Comparison of ENCODE assay signal across 8 cellular contexts in the genomic region with DNA sequence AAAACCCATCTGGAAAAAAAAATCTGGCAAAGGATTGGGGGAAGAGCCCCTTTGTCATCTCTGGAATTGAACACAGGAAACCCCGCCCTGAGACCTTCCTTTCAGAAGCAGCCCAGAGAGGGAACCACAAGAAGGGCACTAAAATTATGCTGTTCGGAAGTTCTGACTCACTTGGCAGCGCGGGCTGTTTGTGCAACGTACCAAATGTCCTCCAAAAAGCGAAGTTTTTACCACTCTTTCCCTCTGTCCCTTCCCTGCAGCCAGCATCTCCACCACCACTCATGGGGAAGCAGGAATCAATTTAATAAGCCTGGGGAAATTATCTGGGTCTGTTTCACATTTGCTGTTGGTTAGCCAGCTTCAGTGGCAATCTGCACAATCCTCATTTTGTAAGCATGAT. TPM values are rescaled to one million over a fixed set of nuclear protein-coding genes. Genes with fewer than 3 reads are reported as not detected.
DNase-seq lines count a peak whose midpoint lies in the region; ATAC-seq and TF ChIP-seq lines count a peak whose summit lies in the region.

No MANE protein-coding gene starts in this region.

- H2AFZ ChIP-seq in SK-N-SH (ENCODE audit: low read depth) = peak overlapping the region; percentile 21; the same call in 1 of the 2 replicates

- no peaks in the 10 kb centered on the region for H3K36me3 ChIP-seq in SK-N-SH (replicated peaks in 1 of 2; ENCODE audit: control insufficient read depth in 1 of 2, insufficient read depth in 2 of 2, low read length in 1 of 2)

- H3K4me3 ChIP-seq in SK-N-SH (ENCODE audit: low read depth in 2 of 2, low read length in 1 of 2) = no peak overlapping the region

- H4K20me1 ChIP-seq in SK-N-SH (ENCODE audit: insufficient read depth) = no peaks in the 10 kb centered on the region

- H3K79me2 ChIP-seq in SK-N-SH (ENCODE audit: insufficient read depth) = no peaks in the 10 kb centered on the region

- no peaks in the 10 kb centered on the region for H3K9me3 Mint-ChIP-seq in activated naive CD4-positive, alpha-beta T cell treated with anti-CD3 and anti-CD28 coated beads, Interleukin-2, amount 10 ng/mL, durations not matched to agents 7 days and 5 days
- H3K9me3 Mint-ChIP-seq in stimulated activated naive B cell treated with anti-CD40 and anti-IgM and Interleukin-4, amounts not matched to agents 10 μg/mL and 1 μg/mL and 100 μg/mL, for 72 hours = no peaks in the 10 kb centered on the region

- peak overlapping the region; percentile 63 for H3K4me3 Mint-ChIP-seq in activated naive CD4-positive, alpha-beta T cell treated with anti-CD3 and anti-CD28 coated beads, Interleukin-2, amount 10 ng/mL, durations not matched to agents 7 days and 5 days
- H3K4me3 Mint-ChIP-seq in stimulated activated naive B cell treated with anti-CD40 and anti-IgM and Interleukin-4, amounts not matched to agents 10 μg/mL and 1 μg/mL and 100 μg/mL, for 72 hours = peak overlapping the region; percentile 72 to 76

- ATAC-seq in left lobe of liver (no peak), HG03520 (IDR thresholded peaks at IDR 0.05; ENCODE audit: unreplicated experiment) (no peak)
- ATAC-seq in stimulated activated naive B cell treated with anti-CD40 and anti-IgM and Interleukin-4, amounts not matched to agents 10 μg/mL and 1 μg/mL and 100 μg/mL, for 72 hours (replicated peaks) = peak; percentile 23 to 37

- POLR2A ChIA-PET in SK-N-SH (lab: Yijun Ruan, JAX) = interaction anchor here (0.6 to 1.9 kb wide), 5 partner anchors 15 to 489 kb away, joined by 3 to 10 read pairs (median 4); a partner anchor contains a TSS

- H3F3A ChIP-seq in SK-N-SH (replicated peaks; ENCODE audit: insufficient read depth) = peaks cover 28% of the 10 kb centered on the region

- peak; percentile 41 for TF ChIP-seq POLR2A in GM19193 (IDR thresholded peaks at IDR 0.05; ENCODE audit: extremely low read depth, insufficient read depth, insufficient read length)

- no peaks in the 10 kb centered on the region for H3K9me2 ChIP-seq in SK-N-SH

- peak; percentile 47 to 77; a peak in 2 of 4 replicates for TF ChIP-seq EP300 in SK-N-SH (IDR thresholded peaks at IDR 0.05; ENCODE audit: borderline replicate concordance in 1 of 2, low read depth in 1 of 2, low read length in 1 of 2)

- TF ChIP-seq CTCF in SK-N-SH (IDR thresholded peaks at IDR 0.05) = no peak

- 7% methylated on average over 6 of the region's 6 CpGs for WGBS in SK-N-SH (ENCODE audit: low lambda C conversion rate)

- peaks cover 85% of the 10 kb centered on the region for H3K4me1 Mint-ChIP-seq in activated naive CD4-positive, alpha-beta T cell treated with anti-CD3 and anti-CD28 coated beads, Interleukin-2, amount 10 ng/mL, durations not matched to agents 7 days and 5 days
- peaks cover 58 to 76% of the 10 kb centered on the region in 2 donors for H3K4me1 Mint-ChIP-seq in stimulated activated naive B cell treated with anti-CD40 and anti-IgM and Interleukin-4, amounts not matched to agents 10 μg/mL and 1 μg/mL and 100 μg/mL, for 72 hours

- H3K9me3 ChIP-seq in SK-N-SH = no peaks in the 10 kb centered on the region

- peak overlapping the region; percentile 72 for H3K4me2 ChIP-seq in SK-N-SH

- peak overlapping the region; percentile 99 for H3K27ac Mint-ChIP-seq in activated naive CD4-positive, alpha-beta T cell treated with anti-CD3 and anti-CD28 coated beads, Interleukin-2, amount 10 ng/mL, durations not matched to agents 7 days and 5 days
- peak overlapping the region; percentile 62 for H3K27ac Mint-ChIP-seq in stimulated activated naive B cell treated with anti-CD40 and anti-IgM and Interleukin-4, amounts not matched to agents 10 μg/mL and 1 μg/mL and 100 μg/mL, for 72 hours

- peaks cover 24% of the 10 kb centered on the region for H3K36me3 Mint-ChIP-seq in activated naive CD4-positive, alpha-beta T cell treated with anti-CD3 and anti-CD28 coated beads, Interleukin-2, amount 10 ng/mL, durations not matched to agents 7 days and 5 days
- peaks cover 0 to 13% of the 10 kb centered on the region in 2 donors for H3K36me3 Mint-ChIP-seq in stimulated activated naive B cell treated with anti-CD40 and anti-IgM and Interleukin-4, amounts not matched to agents 10 μg/mL and 1 μg/mL and 100 μg/mL, for 72 hours

- no peaks in the 10 kb centered on the region for H3K27me3 ChIP-seq in SK-N-SH (ENCODE audit: insufficient read depth)

- H3K9ac ChIP-seq in SK-N-SH = peak overlapping the region; percentile 39; the same call in 1 of the 2 replicates

- CTCF ChIA-PET in SK-N-SH (lab: Yijun Ruan, JAX) = interaction anchor here (0.7 to 9.6 kb wide), 7 partner anchors 11 to 103 kb away, joined by 3 to 97 read pairs (median 3); no protein-coding TSS in a partner anchor
- CTCF ChIA-PET in activated naive CD4-positive, alpha-beta T cell treated with anti-CD3 and anti-CD28 coated beads, Interleukin-2, amount 10 ng/mL, durations not matched to agents 7 days and 5 days (lab: Charles Lee) = interaction anchor here (0.7 to 7.3 kb wide), 3 partner anchors 8 to 15 kb away, joined by 3 to 41 read pairs (median 3); a partner anchor contains a TSS

- TF ChIP-seq RAD21 in SK-N-SH (IDR thresholded peaks at IDR 0.05; ENCODE audit: low read length) = peak; percentile 14; the same call in 1 of the 2 replicates

- DNase-seq in SK-N-SH (peak; percentile 79), left lobe of liver (ENCODE audit: low spot score) (peak; percentile 48), cerebellum (ENCODE audit: low spot score) (no peak), DMS79 (lab: John Stamatoyannopoulos, UW) (no peak)
- DNase-seq in activated naive CD4-positive, alpha-beta T cell treated with anti-CD3 and anti-CD28 coated beads, Interleukin-2, amount 10 ng/mL, durations not matched to agents 7 days and 5 days = peak; percentile 83
- peak; percentile 53 for DNase-seq in stimulated activated naive B cell treated with anti-CD40 and anti-IgM and Interleukin-4, amounts not matched to agents 10 μg/mL and 1 μg/mL and 100 μg/mL, for 72 hours

- H3K27me3 Mint-ChIP-seq in activated naive CD4-positive, alpha-beta T cell treated with anti-CD3 and anti-CD28 coated beads, Interleukin-2, amount 10 ng/mL, durations not matched to agents 7 days and 5 days = no peaks in the 10 kb centered on the region
- no peaks in the 10 kb centered on the region for H3K27me3 Mint-ChIP-seq in stimulated activated naive B cell treated with anti-CD40 and anti-IgM and Interleukin-4, amounts not matched to agents 10 μg/mL and 1 μg/mL and 100 μg/mL, for 72 hours

- peak overlapping the region; percentile 78 to 93 for H3K27ac ChIP-seq in SK-N-SH (ENCODE audit: low read depth in 2 of 2, low read length in 1 of 2)

- H3K4me1 ChIP-seq in SK-N-SH (ENCODE audit: control insufficient read depth in 1 of 2, insufficient read depth in 2 of 2, low read depth in 1 of 2, low read length in 1 of 2) = peaks cover 48 to 67% of the 10 kb centered on the region in 2 experiments

TF ChIP-seq in SK-N-SH, 30 proteins besides CTCF, POLR2A, EP300 and RAD21 (continues in another document):
- peak; percentile 68 for TF ChIP-seq TCF12 (IDR thresholded peaks at IDR 0.05)
- TF ChIP-seq ELF1 (IDR thresholded peaks at IDR 0.05) = no peak
- TF ChIP-seq MXI1 (IDR thresholded peaks at IDR 0.05; ENCODE audit: low read depth, low read length) = peak; percentile 57; the same call in 1 of the 2 replicates
- TF ChIP-seq SMC3 (IDR thresholded peaks at IDR 0.05; ENCODE audit: low read depth, low read length) = no peak
- TF ChIP-seq, protein P1, sequence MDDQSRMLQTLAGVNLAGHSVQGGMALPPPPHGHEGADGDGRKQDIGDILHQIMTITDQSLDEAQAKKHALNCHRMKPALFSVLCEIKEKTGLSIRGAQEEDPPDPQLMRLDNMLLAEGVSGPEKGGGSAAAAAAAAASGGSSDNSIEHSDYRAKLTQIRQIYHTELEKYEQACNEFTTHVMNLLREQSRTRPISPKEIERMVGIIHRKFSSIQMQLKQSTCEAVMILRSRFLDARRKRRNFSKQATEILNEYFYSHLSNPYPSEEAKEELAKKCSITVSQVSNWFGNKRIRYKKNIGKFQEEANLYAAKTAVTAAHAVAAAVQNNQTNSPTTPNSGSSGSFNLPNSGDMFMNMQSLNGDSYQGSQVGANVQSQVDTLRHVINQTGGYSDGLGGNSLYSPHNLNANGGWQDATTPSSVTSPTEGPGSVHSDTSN (IDR thresholded peaks at IDR 0.05) = peak; percentile 57
- TF ChIP-seq, protein P2, sequence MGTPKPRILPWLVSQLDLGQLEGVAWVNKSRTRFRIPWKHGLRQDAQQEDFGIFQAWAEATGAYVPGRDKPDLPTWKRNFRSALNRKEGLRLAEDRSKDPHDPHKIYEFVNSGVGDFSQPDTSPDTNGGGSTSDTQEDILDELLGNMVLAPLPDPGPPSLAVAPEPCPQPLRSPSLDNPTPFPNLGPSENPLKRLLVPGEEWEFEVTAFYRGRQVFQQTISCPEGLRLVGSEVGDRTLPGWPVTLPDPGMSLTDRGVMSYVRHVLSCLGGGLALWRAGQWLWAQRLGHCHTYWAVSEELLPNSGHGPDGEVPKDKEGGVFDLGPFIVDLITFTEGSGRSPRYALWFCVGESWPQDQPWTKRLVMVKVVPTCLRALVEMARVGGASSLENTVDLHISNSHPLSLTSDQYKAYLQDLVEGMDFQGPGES (IDR thresholded peaks at IDR 0.05; ENCODE audit: low read depth, low read length) = no peak
- TF ChIP-seq JUND (IDR thresholded peaks at IDR 0.05) = peak; percentile 40; the same call in 1 of the 2 replicates
- TF ChIP-seq TEAD4 (IDR thresholded peaks at IDR 0.05; ENCODE audit: borderline replicate concordance, insufficient read depth) = peak; percentile 32; the same call in 1 of the 2 replicates
- no peak for TF ChIP-seq EZH2phosphoT487 (IDR thresholded peaks at IDR 0.05; ENCODE audit: borderline replicate concordance, low read depth)
- no peak for TF ChIP-seq GATA2 (CRISPR knock-in tag; IDR thresholded peaks at IDR 0.05)
- TF ChIP-seq NRF1 (IDR thresholded peaks at IDR 0.05; ENCODE audit: low read depth, low read length) = no peak
- TF ChIP-seq, protein P3, sequence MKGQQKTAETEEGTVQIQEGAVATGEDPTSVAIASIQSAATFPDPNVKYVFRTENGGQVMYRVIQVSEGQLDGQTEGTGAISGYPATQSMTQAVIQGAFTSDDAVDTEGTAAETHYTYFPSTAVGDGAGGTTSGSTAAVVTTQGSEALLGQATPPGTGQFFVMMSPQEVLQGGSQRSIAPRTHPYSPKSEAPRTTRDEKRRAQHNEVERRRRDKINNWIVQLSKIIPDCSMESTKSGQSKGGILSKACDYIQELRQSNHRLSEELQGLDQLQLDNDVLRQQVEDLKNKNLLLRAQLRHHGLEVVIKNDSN (IDR thresholded peaks at IDR 0.05; ENCODE audit: borderline replicate concordance, low read depth) = no peak
- no peak; the same call in 1 of the 2 replicates for TF ChIP-seq POLR2AphosphoS5 (IDR thresholded peaks at IDR 0.05; ENCODE audit: low read depth, low read length)

RNA-seq across cellular contexts. Expression of a gene that starts 3.2 kb away (rescaled TPM):
- 1.8 and 2.0 TPM in 2 replicates for polyA plus RNA-seq in SK-N-SH (2012; rRNA removed)
- 0.80 and 1.3 TPM in 2 replicates for polyA plus RNA-seq in SK-N-SH (2012; cell fraction: cytosol; rRNA removed)
- polyA plus RNA-seq in SK-N-SH (2012; cell fraction: nucleus; rRNA removed) = 3.0 and 3.6 TPM in 2 replicates
- total RNA-seq in left lobe of liver (13.6 TPM), cerebellum (3.0 TPM)

RNA-seq across cellular contexts. Expression of a gene that starts 15.2 kb away (rescaled TPM):
- 29.1 and 31.4 TPM in 2 replicates for polyA plus RNA-seq in SK-N-SH (2012; rRNA removed)
- 45.1 and 60.1 TPM in 2 replicates for polyA plus RNA-seq in SK-N-SH (2012; cell fraction: cytosol; rRNA removed)
- 6.3 and 10.9 TPM in 2 replicates for polyA plus RNA-seq in SK-N-SH (2012; cell fraction: nucleus; rRNA removed)
- 31.4 TPM for total RNA-seq in left lobe of liver
- 20.3 TPM for total RNA-seq in cerebellum

Comparison
In these comparisons a context has a peak if more than half of its experiments do, and no peak if none do; other contexts are left out.
1. DNase-seq: peak in SK-N-SH (single experiment), activated naive CD4-positive, alpha-beta T cell treated with anti-CD3 and anti-CD28 coated beads, Interleukin-2, amount 10 ng/mL, durations not matched to agents 7 days and 5 days (single experiment), left lobe of liver (single experiment) and stimulated activated naive B cell treated with anti-CD40 and anti-IgM and Interleukin-4, amounts not matched to agents 10 μg/mL and 1 μg/mL and 100 μg/mL, for 72 hours (single experiment); none in cerebellum (single experiment) and DMS79 (single experiment).
2. ATAC-seq: peak in stimulated activated naive B cell treated with anti-CD40 and anti-IgM and Interleukin-4, amounts not matched to agents 10 μg/mL and 1 μg/mL and 100 μg/mL, for 72 hours (2 of 2); none in left lobe of liver (single experiment) and HG03520 (single experiment).